ENCODE assay signal across 1 cellular context in genomic region chr19:33175886-33176669, GRCh38.
TF ChIP-seq lines count a peak whose summit lies in the region.

No MANE protein-coding gene starts in this region.

TF ChIP-seq in HepG2, 621 proteins besides CTCF, POLR2A, EP300 and RAD21 (continued from another document and continues in another):
- TF ChIP-seq ZNF280B (CRISPR knock-in tag; IDR thresholded peaks at IDR 0.05; ENCODE audit: borderline replicate concordance): no peak
- TF ChIP-seq ZNF614 (CRISPR knock-in tag; IDR thresholded peaks at IDR 0.05; ENCODE audit: borderline replicate concordance): no peak
- TF ChIP-seq ZNF501 (CRISPR knock-in tag; IDR thresholded peaks at IDR 0.05): no peak
- TF ChIP-seq MNT (IDR thresholded peaks at IDR 0.05): no peak
- no peak for TF ChIP-seq TFDP2 (CRISPR knock-in tag; IDR thresholded peaks at IDR 0.05)
- TF ChIP-seq ZNF18 (CRISPR knock-in tag; IDR thresholded peaks at IDR 0.05; ENCODE audit: insufficient replicate concordance): no peak
- no peak for TF ChIP-seq SALL1 (CRISPR knock-in tag; IDR thresholded peaks at IDR 0.05)
- TF ChIP-seq ZNF607 (CRISPR knock-in tag; IDR thresholded peaks at IDR 0.05; ENCODE audit: borderline replicate concordance): no peak
- no peak for TF ChIP-seq ZNF3 (CRISPR knock-in tag; IDR thresholded peaks at IDR 0.05)
- no peak for TF ChIP-seq ZNF740 (CRISPR knock-in tag; IDR thresholded peaks at IDR 0.05)
- TF ChIP-seq ZNF431 (CRISPR knock-in tag; IDR thresholded peaks at IDR 0.05; ENCODE audit: borderline replicate concordance, low read depth): 0 out of 2 replicates have a peak, but pooled peaks have one; percentile 10
- no peak for TF ChIP-seq ZBTB25 (CRISPR knock-in tag; IDR thresholded peaks at IDR 0.05)
- TF ChIP-seq SIX1 (CRISPR knock-in tag; IDR thresholded peaks at IDR 0.05; ENCODE audit: borderline replicate concordance): no peak
- TF ChIP-seq SRSF1 (optimal IDR thresholded peaks at IDR 0.05; ENCODE audit: low read depth, low read length): peak; percentile 11
- 0 out of 2 replicates have a peak, but pooled peaks have one; percentile 63 for TF ChIP-seq ZNF572 (CRISPR knock-in tag; IDR thresholded peaks at IDR 0.05)
- TF ChIP-seq MED1 (CRISPR knock-in tag; IDR thresholded peaks at IDR 0.05): no peak
- TF ChIP-seq MAZ (IDR thresholded peaks at IDR 0.05; ENCODE audit: borderline replicate concordance, low read depth, low read length): no peak
- peak; percentile 36; the same call in 1 of the 2 replicates for TF ChIP-seq MAZ (CRISPR knock-in tag; IDR thresholded peaks at IDR 0.05; ENCODE audit: low read depth)
- TF ChIP-seq REST (IDR thresholded peaks at IDR 0.05; ENCODE audit: borderline replicate concordance in 1 of 2, low read depth in 1 of 2, low read length in 2 of 2): 0 out of 4 replicates have a peak, but pooled peaks of 1 of the 2 experiments have one; percentile 6
- TF ChIP-seq ZSCAN31 (CRISPR knock-in tag; IDR thresholded peaks at IDR 0.05; ENCODE audit: low read depth): no peak; the same call in 1 of the 2 replicates
- TF ChIP-seq ZNF781 (CRISPR knock-in tag; IDR thresholded peaks at IDR 0.05; ENCODE audit: borderline replicate concordance, not compliant biosample characterization): no peak
- no peak for TF ChIP-seq ZNF563 (CRISPR knock-in tag; IDR thresholded peaks at IDR 0.05)
- no peak for TF ChIP-seq SNAPC2 (CRISPR knock-in tag; IDR thresholded peaks at IDR 0.05)
- no peak for TF ChIP-seq ZIK1 (CRISPR knock-in tag; IDR thresholded peaks at IDR 0.05; ENCODE audit: borderline replicate concordance, low read depth)
- TF ChIP-seq SETDB1 (CRISPR knock-in tag; IDR thresholded peaks at IDR 0.05; ENCODE audit: borderline replicate concordance): no peak
- no peak for TF ChIP-seq ZFP36 (IDR thresholded peaks at IDR 0.05; ENCODE audit: borderline replicate concordance, low read depth, low read length, partially characterized antibody)
- TF ChIP-seq HDAC1 (CRISPR knock-in tag; IDR thresholded peaks at IDR 0.05): no peak
- TF ChIP-seq TERF1 (CRISPR knock-in tag; IDR thresholded peaks at IDR 0.05): no peak
- no peak for TF ChIP-seq RELA (CRISPR knock-in tag; IDR thresholded peaks at IDR 0.05)
- no peak for TF ChIP-seq GTF3A (CRISPR knock-in tag; conservative IDR thresholded peaks at IDR 0.05)
- TF ChIP-seq ZNF615 (CRISPR knock-in tag; IDR thresholded peaks at IDR 0.05; ENCODE audit: borderline replicate concordance): no peak
- no peak for TF ChIP-seq ONECUT2 (CRISPR knock-in tag; IDR thresholded peaks at IDR 0.05)
- TF ChIP-seq TMF1 (CRISPR knock-in tag; IDR thresholded peaks at IDR 0.05; ENCODE audit: low read depth): no peak
- no peak for TF ChIP-seq MTF1 (CRISPR knock-in tag; IDR thresholded peaks at IDR 0.05)
- TF ChIP-seq KLF9 (CRISPR knock-in tag; IDR thresholded peaks at IDR 0.05; ENCODE audit: low read depth): no peak; the same call in 1 of the 2 replicates
- 0 out of 2 replicates have a peak, but pooled peaks have one; percentile 7 for TF ChIP-seq MTF2 (CRISPR knock-in tag; IDR thresholded peaks at IDR 0.05; ENCODE audit: borderline replicate concordance)
- no peak for TF ChIP-seq ZFY (CRISPR knock-in tag; IDR thresholded peaks at IDR 0.05)
- TF ChIP-seq ZBTB26 (CRISPR knock-in tag; IDR thresholded peaks at IDR 0.05; ENCODE audit: borderline replicate concordance): no peak
- no peak for TF ChIP-seq ATF4 (CRISPR knock-in tag; IDR thresholded peaks at IDR 0.05)
- no peak for TF ChIP-seq GPBP1L1 (CRISPR knock-in tag; IDR thresholded peaks at IDR 0.05)
- no peak for TF ChIP-seq ZNF562 (CRISPR knock-in tag; IDR thresholded peaks at IDR 0.05; ENCODE audit: borderline replicate concordance)
- no peak for TF ChIP-seq CBX2 (IDR thresholded peaks at IDR 0.05; ENCODE audit: low read depth, low read length)
- TF ChIP-seq CBX2 (CRISPR knock-in tag; IDR thresholded peaks at IDR 0.05; ENCODE audit: low read depth): no peak
- TF ChIP-seq BCLAF1 (IDR thresholded peaks at IDR 0.05): no peak
- TF ChIP-seq ZNF678 (CRISPR knock-in tag; IDR thresholded peaks at IDR 0.05): peak; percentile 41; the same call in 1 of the 2 replicates
